ENCODE assay signal across 1 cellular context in genomic region chr11:2132874-2133480, GRCh38.
TF ChIP-seq lines count a peak whose summit lies in the region.

No MANE protein-coding gene starts in this region.

TF ChIP-seq in HepG2, 621 proteins besides CTCF, POLR2A, EP300 and RAD21 (continued from another document):
- TF ChIP-seq, protein P1, sequence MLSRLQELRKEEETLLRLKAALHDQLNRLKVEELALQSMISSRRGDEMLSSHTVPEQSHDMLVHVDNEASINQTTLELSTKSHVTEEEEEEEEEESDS (CRISPR knock-in tag; IDR thresholded peaks at IDR 0.05; ENCODE audit: borderline replicate concordance): no peak
- TF ChIP-seq IRF2 (CRISPR knock-in tag; IDR thresholded peaks at IDR 0.05) (no peak), KLF6 (CRISPR knock-in tag; IDR thresholded peaks at IDR 0.05) (no peak)
